ENCODE assay signal across 25 cellular contexts in the genomic region with DNA sequence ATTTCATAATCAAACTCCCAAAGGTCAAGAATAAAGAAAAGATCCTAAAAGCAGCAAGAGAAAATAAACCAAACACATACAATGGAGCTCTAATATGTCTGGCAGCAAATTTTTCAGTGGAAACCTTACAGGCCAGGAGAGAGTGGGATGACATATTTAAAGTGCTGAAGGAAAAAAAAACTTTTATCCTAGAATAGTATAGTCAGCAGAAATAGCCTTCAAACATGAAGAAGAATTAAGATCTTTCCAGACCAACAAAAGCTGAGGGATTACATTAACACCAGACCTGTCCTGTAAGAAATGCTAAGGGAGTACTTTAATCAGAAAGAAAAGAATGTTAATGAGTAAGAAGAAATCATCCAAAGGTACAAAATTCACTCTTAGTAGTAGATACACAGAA.
"Had no signal": no experiment of that assay in that cellular context is flagged by ENCODE, and none has a peak within 500 bp of the region (broad histone marks: within the 10 kb centered on the region; RNA-seq: fewer than 3 reads in every experiment).

No MANE protein-coding gene starts in this region.

- H3K4me1 ChIP-seq: esophagus squamous epithelium, gastrocnemius medialis, heart right ventricle, left lung, lower lobe of right lung had no signal

- DNase-seq: dermis blood vessel endothelial cell; dorsolateral prefrontal cortex; effector CD4-positive, alpha-beta T cell; effector memory CD8-positive, alpha-beta T cell; endodermal cell; erythroblast; esophagus squamous epithelium; foreskin fibroblast; foreskin melanocyte; gastrocnemius medialis; glutamatergic neuron; head of caudate nucleus; heart right ventricle; hippocampal formation; left cardiac atrium; left lung; left ventricle myocardium superior; lower lobe of right lung; mesenchymal stem cell; mucosa of descending colon; naive B cell had no signal

- H3K9me3 ChIP-seq: esophagus squamous epithelium, gastrocnemius medialis, left lung, mucosa of descending colon had no signal

- H3K4me3 ChIP-seq: coronary artery, dorsolateral prefrontal cortex, esophagus squamous epithelium, gastrocnemius medialis, heart right ventricle, left lung, lower lobe of right lung, mucosa of descending colon had no signal

- FAIRE-seq: keratinocyte had no signal

- H3K27ac ChIP-seq: coronary artery, dorsolateral prefrontal cortex, epithelial cell of prostate, esophagus squamous epithelium, gastrocnemius medialis, heart right ventricle, left lung, lower lobe of right lung had no signal

- H3K36me3 ChIP-seq: esophagus squamous epithelium, gastrocnemius medialis, heart right ventricle, left lung, lower lobe of right lung had no signal

- H3K27me3 ChIP-seq: esophagus squamous epithelium, gastrocnemius medialis, heart right ventricle, left lung had no signal

- ATAC-seq: effector memory CD8-positive, alpha-beta T cell; esophagus mucosa; gastrocnemius medialis; heart right ventricle; left cardiac atrium; left lung; left ventricle myocardium superior; lower lobe of right lung; mucosa of descending colon had no signal
